In the genomic region with DNA sequence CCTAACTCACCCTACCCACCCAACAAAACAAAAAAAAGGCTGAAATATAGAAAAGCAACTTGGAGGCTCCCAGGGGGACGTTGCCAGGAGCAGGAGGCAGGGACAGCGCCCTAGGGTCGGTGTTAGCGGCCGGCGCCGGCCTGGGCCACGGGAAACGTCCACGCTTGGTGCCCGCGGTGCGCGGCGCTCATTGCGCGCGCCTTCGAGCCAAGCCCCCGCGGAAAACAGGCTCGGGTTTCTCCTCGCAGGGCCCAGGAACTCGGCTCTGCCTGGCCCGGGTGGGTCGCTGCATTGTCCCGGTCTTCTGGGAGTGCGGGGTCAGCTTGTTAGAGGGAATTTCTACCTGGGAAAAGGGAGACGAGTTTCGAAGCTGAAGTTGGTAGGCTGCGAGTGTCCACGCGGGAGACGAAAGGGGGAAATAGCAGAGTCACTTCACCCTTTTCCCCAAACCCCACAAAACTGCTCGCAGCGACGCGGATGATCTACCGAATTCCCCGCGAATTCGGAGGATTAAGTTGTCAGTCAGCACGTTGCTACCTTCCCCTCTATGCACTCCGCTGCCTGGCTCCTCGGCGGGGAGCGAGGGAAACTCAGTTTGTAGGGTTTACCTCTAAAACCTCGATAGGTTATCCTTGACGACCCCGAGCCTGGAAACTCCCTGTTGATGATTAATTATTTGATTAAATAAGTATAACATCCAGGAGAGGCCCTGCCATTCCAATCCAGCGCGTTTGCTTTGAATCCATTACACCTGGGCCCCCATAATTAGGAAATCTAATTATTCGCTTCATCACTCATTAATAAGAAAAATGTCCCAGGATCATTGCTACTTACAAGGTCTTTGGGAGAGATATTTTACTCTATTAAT, we compare ENCODE assay signal across 13 cellular contexts. TPM values are rescaled to one million over a fixed set of nuclear protein-coding genes. Genes with fewer than 3 reads are reported as not detected.
A peak's percentile ranks its signal among the peaks of the same experiment; 100 is the strongest.
DNase-seq lines count a peak whose midpoint lies in the region; ATAC-seq and TF ChIP-seq lines count a peak whose summit lies in the region.
"Had no signal": no experiment of that assay in that cellular context is flagged by ENCODE, and none has a peak within 500 bp of the region (broad histone marks: within the 10 kb centered on the region; RNA-seq: fewer than 3 reads in every experiment).

No MANE protein-coding gene starts in this region.

- no peaks in the 10 kb centered on the region for H3F3A ChIP-seq in PC-9 (ENCODE audit: insufficient read depth, low read depth)

- H3K27me3 ChIP-seq in PC-9 (ENCODE audit: insufficient read depth, low read depth) = peaks cover 50% of the 10 kb centered on the region

- intact Hi-C loops in PC-9 (cut with micrococcal nuclease; ENCODE audit: unreplicated experiment) = loop anchor here (10.0 kb wide), 1 partner anchor 639 kb away; no protein-coding TSS in a partner anchor

- POLR2A ChIA-PET in PC-9 (lab: Charles Lee; ENCODE audit: unreplicated experiment) = no interaction called here

- no peaks in the 10 kb centered on the region for H3K9me2 ChIP-seq in PC-9 (ENCODE audit: insufficient read depth)

- CTCF ChIA-PET in PC-9 (lab: Charles Lee) = no interaction called here

- no peak overlapping the region for H3K4me2 ChIP-seq in PC-9

- H3K4me3 Mint-ChIP-seq in activated naive CD8-positive, alpha-beta T cell = peak overlapping the region; percentile 20
- H3K4me3 Mint-ChIP-seq in activated naive CD8-positive, alpha-beta T cell treated with anti-CD3 and anti-CD28 coated beads, Interleukin-2, amount 50 U/mL, for 24 hours = no peak overlapping the region
- peak overlapping the region in 3 of 5 experiments; percentile 30 to 54 (median 34) for H3K4me3 Mint-ChIP-seq in brain
- H3K4me3 Mint-ChIP-seq in type B pancreatic cell = peak overlapping the region; percentile 75
- H3K4me3 Mint-ChIP-seq: activated T-helper 1 cell treated with anti-CD3 and anti-CD28 coated beads, Interleukin-12 subunit alpha, Interleukin-12 subunit beta, Interleukin-2, Interleukin-4 antibody, amounts not matched to agents 30 ng/mL and 10 ng/mL and 1 ng/mL, durations not matched to agents 14 hours and 24 hours and 36 hours; dendritic cell treated with granulocyte-macrophage colony-stimulating factor and Interleukin-4, amounts not matched to agents 40 ng/mL and 50 ng/mL, for 4 days; natural killer cell had no signal

- no peaks in the 10 kb centered on the region for H3K79me2 ChIP-seq in PC-9 (ENCODE audit: low read depth)

- H3K9me3 Mint-ChIP-seq in activated naive CD8-positive, alpha-beta T cell (ENCODE audit: low read depth) = no peaks in the 10 kb centered on the region
- no peaks in the 10 kb centered on the region for H3K9me3 Mint-ChIP-seq in activated naive CD8-positive, alpha-beta T cell treated with anti-CD3 and anti-CD28 coated beads, Interleukin-2, amount 50 U/mL, for 24 hours
- H3K9me3 Mint-ChIP-seq in brain = peaks cover 0 to 3% (median 0%) of the 10 kb centered on the region in 5 experiments
- H3K9me3 Mint-ChIP-seq in type B pancreatic cell = no peaks in the 10 kb centered on the region
- H3K9me3 Mint-ChIP-seq: activated T-helper 1 cell treated with anti-CD3 and anti-CD28 coated beads, Interleukin-12 subunit alpha, Interleukin-12 subunit beta, Interleukin-2, Interleukin-4 antibody, amounts not matched to agents 30 ng/mL and 10 ng/mL and 1 ng/mL, durations not matched to agents 14 hours and 24 hours and 36 hours; dendritic cell treated with granulocyte-macrophage colony-stimulating factor and Interleukin-4, amounts not matched to agents 40 ng/mL and 50 ng/mL, for 4 days; natural killer cell had no signal

- ATAC-seq in activated naive CD8-positive, alpha-beta T cell treated with anti-CD3 and anti-CD28 coated beads, Interleukin-2, amount 50 U/mL, for 24 hours = no peak
- ATAC-seq: natural killer cell had no signal

- H3K36me3 Mint-ChIP-seq in activated naive CD8-positive, alpha-beta T cell = no peaks in the 10 kb centered on the region
- H3K36me3 Mint-ChIP-seq in activated naive CD8-positive, alpha-beta T cell treated with anti-CD3 and anti-CD28 coated beads, Interleukin-2, amount 50 U/mL, for 24 hours (ENCODE audit: low read depth) = peaks cover 2% of the 10 kb centered on the region
- H3K36me3 Mint-ChIP-seq in brain = no peaks in the 10 kb centered on the region
- H3K36me3 Mint-ChIP-seq in type B pancreatic cell = peaks cover 6% of the 10 kb centered on the region
- H3K36me3 Mint-ChIP-seq: natural killer cell had no signal

- H3K27ac Mint-ChIP-seq in activated naive CD8-positive, alpha-beta T cell = no peak overlapping the region
- no peak overlapping the region for H3K27ac Mint-ChIP-seq in activated naive CD8-positive, alpha-beta T cell treated with anti-CD3 and anti-CD28 coated beads, Interleukin-2, amount 50 U/mL, for 24 hours
- H3K27ac Mint-ChIP-seq in brain (no peak overlapping the region), type B pancreatic cell (peak overlapping the region; percentile 29)
- H3K27ac Mint-ChIP-seq: activated T-helper 1 cell treated with anti-CD3 and anti-CD28 coated beads, Interleukin-12 subunit alpha, Interleukin-12 subunit beta, Interleukin-2, Interleukin-4 antibody, amounts not matched to agents 30 ng/mL and 10 ng/mL and 1 ng/mL, durations not matched to agents 14 hours and 24 hours and 36 hours; dendritic cell treated with granulocyte-macrophage colony-stimulating factor and Interleukin-4, amounts not matched to agents 40 ng/mL and 50 ng/mL, for 4 days; natural killer cell had no signal

- peaks cover 37% of the 10 kb centered on the region for H3K27me3 Mint-ChIP-seq in activated naive CD8-positive, alpha-beta T cell
- H3K27me3 Mint-ChIP-seq in activated naive CD8-positive, alpha-beta T cell treated with anti-CD3 and anti-CD28 coated beads, Interleukin-2, amount 50 U/mL, for 24 hours = peaks cover 69% of the 10 kb centered on the region
- H3K27me3 Mint-ChIP-seq in brain (peaks cover 80% of the 10 kb centered on the region), type B pancreatic cell (peaks cover 70% of the 10 kb centered on the region)

- H3K4me1 Mint-ChIP-seq in activated naive CD8-positive, alpha-beta T cell (ENCODE audit: low read depth) = peaks cover 29% of the 10 kb centered on the region
- peaks cover 13% of the 10 kb centered on the region for H3K4me1 Mint-ChIP-seq in activated naive CD8-positive, alpha-beta T cell treated with anti-CD3 and anti-CD28 coated beads, Interleukin-2, amount 50 U/mL, for 24 hours
- H3K4me1 Mint-ChIP-seq in brain (peaks cover 25% of the 10 kb centered on the region), type B pancreatic cell (ENCODE audit: unreplicated experiment) (peaks cover 26% of the 10 kb centered on the region)

- TF ChIP-seq CTCF in brain (conservative IDR thresholded peaks at IDR 0.05) (no peak), type B pancreatic cell (conservative IDR thresholded peaks at IDR 0.05) (no peak), PC-9 (conservative IDR thresholded peaks at IDR 0.05) (no peak)

- H3K4me3 ChIP-seq in PC-9 = no peak overlapping the region

- no peaks in the 10 kb centered on the region for H4K20me1 ChIP-seq in PC-9 (ENCODE audit: insufficient read depth)

- no peaks in the 10 kb centered on the region for H3K4me1 ChIP-seq in PC-9 (replicated peaks; ENCODE audit: insufficient read depth)

- H3K9me3 ChIP-seq in PC-9 (ENCODE audit: insufficient read depth, low read depth) = no peaks in the 10 kb centered on the region

- no peak overlapping the region for H3K27ac ChIP-seq in PC-9

- DNase-seq in activated naive CD8-positive, alpha-beta T cell treated with anti-CD3 and anti-CD28 coated beads, Interleukin-2, amount 50 U/mL, for 24 hours = no peak
- peak; percentile 79 for DNase-seq in kidney glomerular epithelial cell (lab: John Stamatoyannopoulos, UW)
- no peak for DNase-seq in type B pancreatic cell (ENCODE audit: extremely low spot score, unreplicated experiment)
- no peak for DNase-seq in activated CD4-positive, alpha-beta T cell treated with anti-CD3 and anti-CD28 coated beads, Interleukin-2, amount 50 U/mL, for 4 hours
- DNase-seq in HK-2 (ENCODE audit: unreplicated experiment) = no peak
- no peak for DNase-seq in PC-9
- DNase-seq: natural killer cell, NCI-H2081 had no signal

- no peaks in the 10 kb centered on the region for H3K36me3 ChIP-seq in PC-9 (ENCODE audit: low read depth)

- H2AFZ ChIP-seq in PC-9 = no peak overlapping the region

- no TSS peak for BruUV-seq in PC-9 (replicated peaks; lab: Mats Ljungman, UMichigan)

RNA-seq across cellular contexts. Expression of a gene that starts 0.8 kb away (rescaled TPM):
- 0.71 TPM for polyA plus RNA-seq in brain (ENCODE audit: insufficient read depth, low read depth, low replicate concordance)
- total RNA-seq in type B pancreatic cell (ENCODE audit: low replicate concordance) (5.5 and 11.3 TPM in 2 replicates), PC-9 (2021) (not detected in 2 replicates)
- total RNA-seq: activated T-helper 1 cell treated with anti-CD3 and anti-CD28 coated beads, Interleukin-12 subunit alpha, Interleukin-12 subunit beta, Interleukin-2, Interleukin-4 antibody, amounts not matched to agents 30 ng/mL and 10 ng/mL and 1 ng/mL, durations not matched to agents 14 hours and 24 hours and 36 hours; OCI-LY7 had no signal

RNA-seq across cellular contexts. Expression of a gene that starts 10.8 kb away (rescaled TPM):
- 20.8 TPM for polyA plus RNA-seq in brain (ENCODE audit: insufficient read depth, low read depth, low replicate concordance)
- 18.2 and 20.2 TPM in 2 replicates for total RNA-seq in type B pancreatic cell (ENCODE audit: low replicate concordance)
- total RNA-seq in PC-9 (2021) = 23.4 and 25.7 TPM in 2 replicates

RNA-seq across cellular contexts. Expression of a gene that starts 12.5 kb away (rescaled TPM):
- 0.22 TPM for polyA plus RNA-seq in brain (ENCODE audit: insufficient read depth, low read depth, low replicate concordance)
- total RNA-seq in type B pancreatic cell (ENCODE audit: low replicate concordance) (1.5 and 2.2 TPM in 2 replicates), PC-9 (2021) (not detected in 2 replicates)
- total RNA-seq: activated T-helper 1 cell treated with anti-CD3 and anti-CD28 coated beads, Interleukin-12 subunit alpha, Interleukin-12 subunit beta, Interleukin-2, Interleukin-4 antibody, amounts not matched to agents 30 ng/mL and 10 ng/mL and 1 ng/mL, durations not matched to agents 14 hours and 24 hours and 36 hours had no signal

RNA-seq across cellular contexts. Expression of a gene that starts 55.6 kb away (rescaled TPM):
- 1.4 TPM for polyA plus RNA-seq in brain (ENCODE audit: insufficient read depth, low read depth, low replicate concordance)
- 0.48 and 3.4 TPM in 2 replicates for total RNA-seq in type B pancreatic cell (ENCODE audit: low replicate concordance)
- not detected in 2 replicates for total RNA-seq in PC-9 (2021)
- total RNA-seq: activated T-helper 1 cell treated with anti-CD3 and anti-CD28 coated beads, Interleukin-12 subunit alpha, Interleukin-12 subunit beta, Interleukin-2, Interleukin-4 antibody, amounts not matched to agents 30 ng/mL and 10 ng/mL and 1 ng/mL, durations not matched to agents 14 hours and 24 hours and 36 hours; natural killer cell; OCI-LY7 had no signal
